ENCODE assay signal across 19 cellular contexts in genomic region chr9:25648116-25648515, GRCh38. TPM values are rescaled to one million over a fixed set of nuclear protein-coding genes. Genes with fewer than 3 reads are reported as not detected.
DNase-seq lines count a peak whose midpoint lies in the region; ATAC-seq, FAIRE-seq and TF ChIP-seq lines count a peak whose summit lies in the region.
"Had no signal": no experiment of that assay in that cellular context is flagged by ENCODE, and none has a peak within 500 bp of the region (broad histone marks: within the 10 kb centered on the region; RNA-seq: fewer than 3 reads in every experiment).

No MANE protein-coding gene starts in this region.

- H3K4me3 ChIP-seq in BLaER1 treated with 17β-estradiol and CSF1 and Interleukin-3, amounts not matched to agents 10 nM and 100 nM, result no peak overlapping the region
- H3K4me3 ChIP-seq in endothelial cell of umbilical vein (replicated peaks in 1 of 3; ENCODE audit: insufficient read depth in 1 of 3, low read depth in 1 of 3, low read length in 3 of 3) (no peak overlapping the region), smooth muscle cell (no peak overlapping the region)

- H3K27ac ChIP-seq in BLaER1 treated with 17β-estradiol and CSF1 and Interleukin-3, amounts not matched to agents 10 nM and 100 nM, result 0 out of 22 replicates have a peak overlapping the region, but pooled peaks of 1 of the 11 experiments have one; percentile 3
- H3K27ac ChIP-seq in endothelial cell of umbilical vein (ENCODE audit: insufficient read depth, low read depth, low read length), result no peak overlapping the region
- H3K27ac ChIP-seq in smooth muscle cell (ENCODE audit: low read depth), result no peak overlapping the region

- no peak overlapping the region for H3K9ac ChIP-seq in BLaER1 treated with 17β-estradiol and CSF1 and Interleukin-3, amounts not matched to agents 10 nM and 100 nM
- H3K9ac ChIP-seq in endothelial cell of umbilical vein (replicated peaks; ENCODE audit: extremely low read depth, insufficient read depth, low read length), result no peak overlapping the region
- H3K9ac ChIP-seq in smooth muscle cell (ENCODE audit: low read depth), result no peak overlapping the region

- in situ Hi-C loops in KBM-7 (cut with MboI; ENCODE audit: low pct_unique_long_range_greater_than_20kb, low sequenced_read_pairs), result no loop called here

- TF ChIP-seq CTCF in endothelial cell of umbilical vein (IDR thresholded peaks at IDR 0.05; ENCODE audit: extremely low read depth in 1 of 2, insufficient read depth in 1 of 2, low read depth in 1 of 2, low read length in 2 of 2), result no peak
- no peak for TF ChIP-seq CTCF in smooth muscle cell (IDR thresholded peaks at IDR 0.05; ENCODE audit: borderline replicate concordance, insufficient read depth, poor library complexity, severe bottlenecking)

- peaks cover 16 to 19% of the 10 kb centered on the region in 2 donors for H3K9me3 Mint-ChIP-seq in effector memory CD8-positive, alpha-beta T cell

- H3K4me2 ChIP-seq in BLaER1 treated with 17β-estradiol and CSF1 and Interleukin-3, amounts not matched to agents 10 nM and 100 nM, result peak overlapping the region in 6 of 11 experiments; percentile 5 to 62 (median 24); a peak in 9 of 22 replicates
- H3K4me2 ChIP-seq in endothelial cell of umbilical vein (ENCODE audit: insufficient read depth, low read length), result peak overlapping the region; percentile 13
- peak overlapping the region; percentile 46 for H3K4me2 ChIP-seq in smooth muscle cell

- peaks cover 3% of the 10 kb centered on the region for H3K36me3 Mint-ChIP-seq in effector memory CD8-positive, alpha-beta T cell (ENCODE audit: insufficient read depth)

- no TSS peak for BruUV-seq in endothelial cell of umbilical vein (replicated peaks; lab: Mats Ljungman, UMichigan)

- no peaks in the 10 kb centered on the region for H3K36me3 ChIP-seq in BLaER1 treated with 17β-estradiol and CSF1 and Interleukin-3, amounts not matched to agents 10 nM and 100 nM
- H3K36me3 ChIP-seq in endothelial cell of umbilical vein (ENCODE audit: control insufficient read depth in 2 of 2, extremely low read depth in 1 of 2, insufficient read depth in 2 of 2, low read length in 2 of 2) (no peaks in the 10 kb centered on the region), smooth muscle cell (ENCODE audit: low read depth) (no peaks in the 10 kb centered on the region)

- DNase-seq in KBM-7 (peak; percentile 44), endothelial cell of umbilical vein (ENCODE audit: low read depth, low spot score) (peak; percentile 32), smooth muscle cell (lab: John Stamatoyannopoulos, UW; ENCODE audit: unreplicated experiment) (no peak), COR-L47 (lab: John Stamatoyannopoulos, UW) (no peak), NCI-H1930 (lab: John Stamatoyannopoulos, UW) (no peak)
- no peak for DNase-seq in effector memory CD8-positive, alpha-beta T cell
- DNase-seq: 8988T; ACHN; C1 segment of cervical spinal cord; CD4-positive, alpha-beta T cell; DMS153; DMS79 treated with DMSO at 0.1 percent for 48 hours; GDM1 had no signal

- ATAC-seq in effector memory CD8-positive, alpha-beta T cell (replicated peaks), result no peak
- ATAC-seq: HCT116 had no signal

- WGBS in smooth muscle cell (ENCODE audit: low lambda C conversion rate), result 48% methylated on average over 3 of the region's 3 CpGs

- H3F3A ChIP-seq in smooth muscle cell (ENCODE audit: low read depth), result no peaks in the 10 kb centered on the region

- no peaks in the 10 kb centered on the region for H4K20me1 ChIP-seq in BLaER1 treated with 17β-estradiol and CSF1 and Interleukin-3, amounts not matched to agents 10 nM and 100 nM
- H4K20me1 ChIP-seq in endothelial cell of umbilical vein (replicated peaks; ENCODE audit: control insufficient read depth, extremely low read depth, insufficient read depth, low read length) (no peaks in the 10 kb centered on the region), smooth muscle cell (ENCODE audit: low read depth) (no peaks in the 10 kb centered on the region)

- H3K9me1 ChIP-seq in endothelial cell of umbilical vein (replicated peaks; ENCODE audit: control insufficient read depth, extremely low read depth, insufficient read depth, low read length), result no peaks in the 10 kb centered on the region

- dilution Hi-C loops in endothelial cell of umbilical vein (cut with MboI; ENCODE audit: extremely low pct_ligation_motif_present, low sequenced_read_pairs), result no loop called here

- H3K27me3 ChIP-seq in BLaER1 treated with 17β-estradiol and CSF1 and Interleukin-3, amounts not matched to agents 10 nM and 100 nM, result no peaks in the 10 kb centered on the region
- H3K27me3 ChIP-seq in endothelial cell of umbilical vein (ENCODE audit: control insufficient read depth in 2 of 2, insufficient read depth in 2 of 2, low read length in 2 of 2), result no peaks in the 10 kb centered on the region
- no peaks in the 10 kb centered on the region for H3K27me3 ChIP-seq in smooth muscle cell (ENCODE audit: low read depth)

- no peak overlapping the region for H3K4me3 Mint-ChIP-seq in effector memory CD8-positive, alpha-beta T cell
- H3K4me3 Mint-ChIP-seq: CD4-positive, alpha-beta T cell had no signal

- POLR2A ChIA-PET in endothelial cell of umbilical vein (lab: Charles Lee), result no interaction called here

- peak overlapping the region; percentile 20 for H2AFZ ChIP-seq in endothelial cell of umbilical vein (ENCODE audit: low read depth, low read length)
- peak overlapping the region; percentile 83 for H2AFZ ChIP-seq in smooth muscle cell (ENCODE audit: low read depth)

- no peaks in the 10 kb centered on the region for H3K9me3 ChIP-seq in BLaER1 treated with 17β-estradiol and CSF1 and Interleukin-3, amounts not matched to agents 10 nM and 100 nM (replicated peaks in 1 of 11)
- H3K9me3 ChIP-seq in endothelial cell of umbilical vein (replicated peaks; ENCODE audit: control insufficient read depth, insufficient read depth, low read length), result no peaks in the 10 kb centered on the region
- no peaks in the 10 kb centered on the region for H3K9me3 ChIP-seq in smooth muscle cell (replicated peaks; ENCODE audit: low read depth)

- H3K79me2 ChIP-seq in endothelial cell of umbilical vein (ENCODE audit: control insufficient read depth, insufficient read depth, low read length) (no peaks in the 10 kb centered on the region), smooth muscle cell (ENCODE audit: low read depth) (no peaks in the 10 kb centered on the region)

- FAIRE-seq in endothelial cell of umbilical vein (lab: Jason Lieb, UNC), result no peak
- FAIRE-seq: D721Med, GM12892, GM19239, H1 had no signal

- intact Hi-C loops in endothelial cell of umbilical vein (cut with micrococcal nuclease), result no loop called here

- H3K27me3 Mint-ChIP-seq in effector memory CD8-positive, alpha-beta T cell, result no peaks in the 10 kb centered on the region
- H3K27me3 Mint-ChIP-seq: CD4-positive, alpha-beta T cell had no signal

- no peak overlapping the region for H3K27ac Mint-ChIP-seq in effector memory CD8-positive, alpha-beta T cell
- H3K27ac Mint-ChIP-seq: CD4-positive, alpha-beta T cell had no signal

- TF ChIP-seq POLR2A in endothelial cell of umbilical vein (IDR thresholded peaks at IDR 0.05; ENCODE audit: low read depth, low read length), result no peak

- peaks cover 0 to 23% (median 5%) of the 10 kb centered on the region in 10 experiments; a peak in 6 of 20 replicates for H3K4me1 ChIP-seq in BLaER1 treated with 17β-estradiol and CSF1 and Interleukin-3, amounts not matched to agents 10 nM and 100 nM
- no peaks in the 10 kb centered on the region for H3K4me1 ChIP-seq in endothelial cell of umbilical vein (ENCODE audit: control insufficient read depth, extremely low read depth, insufficient read depth, low read length)
- no peaks in the 10 kb centered on the region for H3K4me1 ChIP-seq in smooth muscle cell (ENCODE audit: low read depth)

- no peaks in the 10 kb centered on the region for H3K4me1 Mint-ChIP-seq in effector memory CD8-positive, alpha-beta T cell (ENCODE audit: low read depth in 2 of 2)

- CTCF ChIA-PET in endothelial cell of umbilical vein (lab: Charles Lee), result interaction anchor here (1.3 kb wide), 1 partner anchor 14 kb away, joined by 3 read pairs; no protein-coding TSS in a partner anchor

TF ChIP-seq in endothelial cell of umbilical vein, 7 proteins besides CTCF, POLR2A, EP300 and RAD21:
- TF ChIP-seq FOS (IDR thresholded peaks at IDR 0.05; ENCODE audit: borderline replicate concordance, insufficient read depth, low read length) (peak; percentile 17), EZH2 (IDR thresholded peaks at IDR 0.05; ENCODE audit: borderline replicate concordance, low read depth, low read length, severe bottlenecking) (no peak), GATA2 (IDR thresholded peaks at IDR 0.05; ENCODE audit: insufficient read depth, insufficient read length, low read depth, low read length) (peak; percentile 13)

RNA-seq across cellular contexts. Expression of gene TUSC1, which starts 30.1 kb away (rescaled TPM):
- 12.1 TPM in 2 replicates for total RNA-seq in endothelial cell of umbilical vein
- 9.5 and 10.9 TPM in 2 replicates for polyA plus RNA-seq in endothelial cell of umbilical vein
- 5.9 and 7.5 TPM in 2 replicates for polyA plus RNA-seq in endothelial cell of umbilical vein (2011; cell fraction: cytosol; rRNA removed)
- 2.8 and 3.6 TPM in 2 replicates for polyA plus RNA-seq in endothelial cell of umbilical vein (2011; cell fraction: nucleus; rRNA removed)
- polyA plus RNA-seq in endothelial cell of umbilical vein (2012), result 5.4 and 6.7 TPM in 2 replicates
- 1.8 and 2.7 TPM in 2 replicates for polyA minus RNA-seq in endothelial cell of umbilical vein
- 6.8 TPM for polyA minus RNA-seq in endothelial cell of umbilical vein (2011; cell fraction: cytosol; rRNA and poly(A)+ RNA removed)
- 1.8 and 1.9 TPM in 2 replicates for polyA minus RNA-seq in endothelial cell of umbilical vein (2011; cell fraction: nucleus; rRNA and poly(A)+ RNA removed)
- total RNA-seq in smooth muscle cell, result 6.4 and 7.9 TPM in 2 replicates
- 10.6 and 11.5 TPM in 2 replicates for polyA plus RNA-seq in smooth muscle cell

Comparison
In these comparisons a context has a peak if more than half of its experiments do, and no peak if none do; other contexts are left out.
1. DNase-seq: peak in KBM-7 (single experiment) and endothelial cell of umbilical vein (single experiment); none in smooth muscle cell (single experiment), COR-L47 (single experiment), effector memory CD8-positive, alpha-beta T cell (0 of 3) and NCI-H1930 (0 of 2).
2. Peak in every context shown above with its lines, with median percentiles within 50 percentile points of each other: H3K4me2 ChIP-seq.